Comparison of ENCODE assay signal across 20 cellular contexts in genomic region chr11:90242894-90243416, GRCh38.
"Had no signal": no experiment of that assay in that cellular context is flagged by ENCODE, and none has a peak within 500 bp of the region (broad histone marks: within the 10 kb centered on the region; RNA-seq: fewer than 3 reads in every experiment).

No MANE protein-coding gene starts in this region.

- DNase-seq: activated CD4-positive, alpha-beta T cell treated with anti-CD3 and anti-CD28 coated beads, Interleukin-2, amount 10 ng/mL, durations not matched to agents 24 days and 14 days; activated CD8-positive, alpha-beta memory T cell treated with anti-CD3 and anti-CD28 coated beads, Interleukin-2, amount 10 ng/mL, durations not matched to agents 7 days and 5 days; activated CD8-positive, alpha-beta T cell treated with anti-CD3 and anti-CD28 coated beads for 36 hours; activated T-cell treated with anti-CD3 and anti-CD28 coated beads for 4 hours; aorta; foreskin fibroblast; left ventricle myocardium superior; posterior cingulate gyrus; small intestine; stimulated activated CD4-positive, alpha-beta T cell treated with anti-CD3 and anti-CD28 coated beads, Interleukin-2, amount 100 ng/mL, for 24 hours; stimulated activated naive CD8-positive, alpha-beta T cell treated with anti-CD3 and anti-CD28 coated beads, Interleukin-15, amount 100 ng/mL, for 72 hours; uterus had no signal

- H3K27me3 Mint-ChIP-seq: brain had no signal

- H3K4me2 ChIP-seq: hepatocyte had no signal

- H3K4me1 Mint-ChIP-seq: activated CD4-positive, alpha-beta T cell treated with anti-CD3 and anti-CD28 coated beads, Interleukin-2, amount 10 ng/mL, durations not matched to agents 24 days and 14 days; activated CD8-positive, alpha-beta memory T cell treated with anti-CD3 and anti-CD28 coated beads, Interleukin-2, amount 10 ng/mL, durations not matched to agents 7 days and 5 days; memory B cell; stimulated activated effector memory CD8-positive, alpha-beta T cell treated with anti-CD3 and anti-CD28 coated beads, Interleukin-12 subunit alpha, Interleukin-12 subunit beta, amount 100 ng/mL, for 72 hours; stimulated activated naive CD8-positive, alpha-beta T cell treated with anti-CD3 and anti-CD28 coated beads, Interleukin-15, amount 100 ng/mL, for 72 hours had no signal

- H2AFZ ChIP-seq: hepatocyte had no signal

- H3K4me1 ChIP-seq: tibial nerve, uterus had no signal

- H3K27ac ChIP-seq: hepatocyte, tibial nerve, uterus had no signal

- H3K36me3 Mint-ChIP-seq: activated CD8-positive, alpha-beta memory T cell treated with anti-CD3 and anti-CD28 coated beads, Interleukin-2, amount 10 ng/mL, durations not matched to agents 7 days and 5 days; activated naive CD4-positive, alpha-beta T cell treated with anti-CD3 and anti-CD28 coated beads, Interleukin-2, amount 50 U/mL, for 72 hours; brain; memory B cell; stimulated activated effector memory CD8-positive, alpha-beta T cell treated with anti-CD3 and anti-CD28 coated beads, Interleukin-12 subunit alpha, Interleukin-12 subunit beta, amount 100 ng/mL, for 72 hours had no signal

- H3K27me3 ChIP-seq: hepatocyte, tibial nerve, uterus had no signal

- H3K4me3 ChIP-seq: hepatocyte, tibial nerve, uterus had no signal

- H3K9me3 Mint-ChIP-seq: activated CD4-positive, alpha-beta T cell treated with anti-CD3 and anti-CD28 coated beads, Interleukin-2, amount 10 ng/mL, durations not matched to agents 24 days and 14 days; activated CD8-positive, alpha-beta T cell treated with anti-CD3 and anti-CD28 coated beads for 36 hours; activated naive CD4-positive, alpha-beta T cell treated with anti-CD3 and anti-CD28 coated beads, Interleukin-2, amount 50 U/mL, for 72 hours; activated T-helper 1 cell treated with anti-CD3 and anti-CD28 coated beads, Interleukin-12 subunit alpha, Interleukin-12 subunit beta, Interleukin-2, Interleukin-4 antibody, amounts not matched to agents 30 ng/mL and 10 ng/mL and 1 ng/mL, durations not matched to agents 14 hours and 24 hours and 36 hours; brain; memory B cell; stimulated activated effector memory CD8-positive, alpha-beta T cell treated with anti-CD3 and anti-CD28 coated beads, Interleukin-12 subunit alpha, Interleukin-12 subunit beta, amount 100 ng/mL, for 72 hours; stimulated activated naive CD8-positive, alpha-beta T cell treated with anti-CD3 and anti-CD28 coated beads, Interleukin-15, amount 100 ng/mL, for 72 hours had no signal

- H3K9me3 ChIP-seq: tibial nerve, uterus had no signal

- H3K4me3 Mint-ChIP-seq: activated CD4-positive, alpha-beta T cell treated with anti-CD3 and anti-CD28 coated beads, Interleukin-2, amount 10 ng/mL, durations not matched to agents 24 days and 14 days; activated CD8-positive, alpha-beta memory T cell treated with anti-CD3 and anti-CD28 coated beads, Interleukin-2, amount 10 ng/mL, durations not matched to agents 7 days and 5 days; activated CD8-positive, alpha-beta T cell treated with anti-CD3 and anti-CD28 coated beads for 36 hours; activated T-helper 1 cell treated with anti-CD3 and anti-CD28 coated beads, Interleukin-12 subunit alpha, Interleukin-12 subunit beta, Interleukin-2, Interleukin-4 antibody, amounts not matched to agents 30 ng/mL and 10 ng/mL and 1 ng/mL, durations not matched to agents 14 hours and 24 hours and 36 hours; memory B cell; stimulated activated effector memory CD8-positive, alpha-beta T cell treated with anti-CD3 and anti-CD28 coated beads, Interleukin-12 subunit alpha, Interleukin-12 subunit beta, amount 100 ng/mL, for 72 hours; stimulated activated naive CD8-positive, alpha-beta T cell treated with anti-CD3 and anti-CD28 coated beads, Interleukin-15, amount 100 ng/mL, for 72 hours had no signal

- FAIRE-seq: endometrium, small intestine had no signal

- H3K27ac Mint-ChIP-seq: activated CD4-positive, alpha-beta T cell treated with anti-CD3 and anti-CD28 coated beads, Interleukin-2, amount 10 ng/mL, durations not matched to agents 24 days and 14 days; activated CD8-positive, alpha-beta memory T cell treated with anti-CD3 and anti-CD28 coated beads, Interleukin-2, amount 10 ng/mL, durations not matched to agents 7 days and 5 days; activated CD8-positive, alpha-beta T cell treated with anti-CD3 and anti-CD28 coated beads for 36 hours; activated naive CD4-positive, alpha-beta T cell treated with anti-CD3 and anti-CD28 coated beads, Interleukin-2, amount 50 U/mL, for 72 hours; activated T-helper 1 cell treated with anti-CD3 and anti-CD28 coated beads, Interleukin-12 subunit alpha, Interleukin-12 subunit beta, Interleukin-2, Interleukin-4 antibody, amounts not matched to agents 30 ng/mL and 10 ng/mL and 1 ng/mL, durations not matched to agents 14 hours and 24 hours and 36 hours; brain; memory B cell; stimulated activated effector memory CD8-positive, alpha-beta T cell treated with anti-CD3 and anti-CD28 coated beads, Interleukin-12 subunit alpha, Interleukin-12 subunit beta, amount 100 ng/mL, for 72 hours; stimulated activated naive CD8-positive, alpha-beta T cell treated with anti-CD3 and anti-CD28 coated beads, Interleukin-15, amount 100 ng/mL, for 72 hours had no signal

- H3K79me2 ChIP-seq: hepatocyte had no signal

- H3K36me3 ChIP-seq: tibial nerve, uterus had no signal
